In genomic region chr15:57640935-57641682, GRCh38 we compare ENCODE assay signal across 8 cellular contexts. TPM values are rescaled to one million over a fixed set of nuclear protein-coding genes. Genes with fewer than 3 reads are reported as not detected.
DNase-seq lines count a peak whose midpoint lies in the region; ATAC-seq and TF ChIP-seq lines count a peak whose summit lies in the region.

No MANE protein-coding gene starts in this region.

- H3K27ac ChIP-seq in hepatocyte (no peak overlapping the region), transverse colon (no peak overlapping the region)

- H3K36me3 ChIP-seq in hepatocyte (replicated peaks; ENCODE audit: insufficient read depth, low read depth) (no peaks in the 10 kb centered on the region), transverse colon (no peaks in the 10 kb centered on the region)

- in situ Hi-C loops in transverse colon (cut with MboI; ENCODE audit: low pct_ligation_motif_present in 1 of 4, low pct_unique_long_range_greater_than_20kb in 1 of 4, low sequenced_read_pairs in 3 of 4) = loop anchor here in 1 of 4 donors (25.0 kb wide), 1 partner anchor 421 kb away; the partner anchor contains the start of gene ALDH1A2

- H3K4me3 ChIP-seq in hepatocyte = no peak overlapping the region
- H3K4me3 ChIP-seq in transverse colon = no peak overlapping the region

- H3K4me1 Mint-ChIP-seq in activated CD4-positive, alpha-beta T cell treated with anti-CD3 and anti-CD28 coated beads, Interleukin-2, amount 10 ng/mL, durations not matched to agents 7 days and 5 days = peaks cover 4% of the 10 kb centered on the region

- H4K20me1 ChIP-seq in hepatocyte (ENCODE audit: insufficient read depth, poor library complexity, severe bottlenecking) = no peaks in the 10 kb centered on the region

- no peak for TF ChIP-seq POLR2A in transverse colon (IDR thresholded peaks at IDR 0.05)

- no peaks in the 10 kb centered on the region for H3K79me2 ChIP-seq in hepatocyte

- TF ChIP-seq EP300 in transverse colon (IDR thresholded peaks at IDR 0.05; ENCODE audit: low read depth) = no peak

- no peak overlapping the region for H2AFZ ChIP-seq in hepatocyte

- H3K4me1 ChIP-seq in hepatocyte (ENCODE audit: insufficient read depth) (peaks cover 4% of the 10 kb centered on the region), transverse colon (peaks cover 0 to 6% (median under 1%) of the 10 kb centered on the region in 4 donors)

- H3K9me2 ChIP-seq in hepatocyte (replicated peaks; ENCODE audit: insufficient read depth) = no peaks in the 10 kb centered on the region

- 67% methylated on average over 8 of the region's 8 CpGs for WGBS in hepatocyte (ENCODE audit: low lambda C conversion rate, missing lambda C conversion rate)
- WGBS in transverse colon (ENCODE audit: low coverage in 1 of 2), 2 donors = 37 to 63% methylated on average over 3 to 8 of the region's 8 CpGs

- no peak overlapping the region for H3K4me2 ChIP-seq in hepatocyte

- CTCF ChIA-PET in activated CD4-positive, alpha-beta T cell treated with anti-CD3 and anti-CD28 coated beads, Interleukin-2, amount 10 ng/mL, durations not matched to agents 7 days and 5 days (lab: Charles Lee) = interaction anchor here (0.6 to 1.4 kb wide), 3 partner anchors 7 to 22 kb away, joined by 3 to 6 read pairs (median 4); no protein-coding TSS in a partner anchor

- H3K27ac Mint-ChIP-seq in activated CD4-positive, alpha-beta T cell treated with anti-CD3 and anti-CD28 coated beads, Interleukin-2, amount 10 ng/mL, durations not matched to agents 7 days and 5 days = no peak overlapping the region

- POLR2A ChIA-PET in activated CD4-positive, alpha-beta T cell treated with anti-CD3 and anti-CD28 coated beads, Interleukin-2, amount 10 ng/mL, durations not matched to agents 7 days and 5 days (lab: Charles Lee) = no interaction called here

- H3K9me3 ChIP-seq in hepatocyte (ENCODE audit: low read depth) = no peaks in the 10 kb centered on the region
- H3K9me3 ChIP-seq in transverse colon = no peaks in the 10 kb centered on the region

- TF ChIP-seq CTCF in hepatocyte (IDR thresholded peaks at IDR 0.05; ENCODE audit: poor library complexity) (peak; percentile 47), transverse colon (IDR thresholded peaks at IDR 0.05) (peak in 3 of 5 experiments; percentile 32 to 37 (median 33))

- ATAC-seq in HG02884 (IDR thresholded peaks at IDR 0.05; ENCODE audit: unreplicated experiment) = no peak

- H3K27me3 ChIP-seq in hepatocyte (no peaks in the 10 kb centered on the region), transverse colon (no peaks in the 10 kb centered on the region)

- H3K27me3 Mint-ChIP-seq in activated CD4-positive, alpha-beta T cell treated with anti-CD3 and anti-CD28 coated beads, Interleukin-2, amount 10 ng/mL, durations not matched to agents 7 days and 5 days = peaks cover 7% of the 10 kb centered on the region

- H3K9me3 Mint-ChIP-seq in activated CD4-positive, alpha-beta T cell treated with anti-CD3 and anti-CD28 coated beads, Interleukin-2, amount 10 ng/mL, durations not matched to agents 7 days and 5 days = no peaks in the 10 kb centered on the region

- no peak overlapping the region for H3K4me3 Mint-ChIP-seq in activated CD4-positive, alpha-beta T cell treated with anti-CD3 and anti-CD28 coated beads, Interleukin-2, amount 10 ng/mL, durations not matched to agents 7 days and 5 days

- DNase-seq in NCI-H2171 treated with DMSO at 0.1 percent for 48 hours (lab: John Stamatoyannopoulos, UW) (peak; percentile 36), NCI-H2171 (lab: John Stamatoyannopoulos, UW) (no peak), HPDE6-E6E7 (ENCODE audit: extremely low spot score) (peak; percentile 8), hepatocyte (ENCODE audit: low spot score) (peak; percentile 52), transverse colon (no peak), OCI-M2 (lab: John Stamatoyannopoulos, UW; ENCODE audit: unreplicated experiment) (no peak)
- peak; percentile 30 for DNase-seq in activated CD4-positive, alpha-beta T cell treated with anti-CD3 and anti-CD28 coated beads, Interleukin-2, amount 10 ng/mL, durations not matched to agents 7 days and 5 days

- intact Hi-C loops in transverse colon (cut with DNase I; ENCODE audit: low total_unique reads) = no loop called here

- H3K36me3 Mint-ChIP-seq in activated CD4-positive, alpha-beta T cell treated with anti-CD3 and anti-CD28 coated beads, Interleukin-2, amount 10 ng/mL, durations not matched to agents 7 days and 5 days (ENCODE audit: low read depth) = no peaks in the 10 kb centered on the region

RNA-seq across cellular contexts. Expression of gene MYZAP, which starts 49.4 kb away (rescaled TPM):
- not detected for total RNA-seq in activated CD4-positive, alpha-beta T cell treated with anti-CD3 and anti-CD28 coated beads, Interleukin-2, amount 10 ng/mL, durations not matched to agents 7 days and 5 days
- total RNA-seq in hepatocyte (15.5 and 20.3 TPM in 2 replicates), transverse colon (10 to 100 TPM in 2 of 4 donors, 1 to 10 TPM in 1, under 1 TPM in 1; 1.00 to 24.3 (median 10.7) TPM)
- polyA plus RNA-seq in hepatocyte = 12.0 and 17.0 TPM in 2 replicates

Comparison
In these comparisons a context has a peak if more than half of its experiments do, and no peak if none do; other contexts are left out.
1. DNase-seq: peak in NCI-H2171 treated with DMSO at 0.1 percent for 48 hours (single experiment), HPDE6-E6E7 (single experiment), activated CD4-positive, alpha-beta T cell treated with anti-CD3 and anti-CD28 coated beads, Interleukin-2, amount 10 ng/mL, durations not matched to agents 7 days and 5 days (single experiment) and hepatocyte (single experiment); none in NCI-H2171 (single experiment), transverse colon (single experiment) and OCI-M2 (single experiment).